18 cellular contexts compared by ENCODE assay signal in genomic region chr6:111714403-111715270, GRCh38.
DNase-seq lines count a peak whose midpoint lies in the region; ATAC-seq and TF ChIP-seq lines count a peak whose summit lies in the region.
"Had no signal": no experiment of that assay in that cellular context is flagged by ENCODE, and none has a peak within 500 bp of the region (broad histone marks: within the 10 kb centered on the region; RNA-seq: fewer than 3 reads in every experiment).

No MANE protein-coding gene starts in this region.

- no peaks in the 10 kb centered on the region for H3K79me2 ChIP-seq in mammary epithelial cell (ENCODE audit: insufficient read depth, low read length)

- WGBS in mammary epithelial cell (ENCODE audit: low coverage, missing lambda C conversion rate), result 90% methylated on average over 11 of the region's 11 CpGs

- H3K9me3 ChIP-seq in SK-N-MC (ENCODE audit: low read depth, low read length), result no peaks in the 10 kb centered on the region
- no peaks in the 10 kb centered on the region for H3K9me3 ChIP-seq in left lung
- no peaks in the 10 kb centered on the region for H3K9me3 ChIP-seq in mammary epithelial cell (replicated peaks; ENCODE audit: insufficient read depth, low read length)
- H3K9me3 ChIP-seq: A549, HAP-1, prostate gland had no signal

- DNase-seq in activated CD4-positive, alpha-beta T cell treated with anti-CD3 and anti-CD28 coated beads, Interleukin-2, amount 10 ng/mL, durations not matched to agents 24 days and 14 days, result no peak
- DNase-seq in activated CD4-positive, alpha-beta T cell treated with anti-CD3 and anti-CD28 coated beads, Interleukin-2, amount 50 U/mL, for 48 hours, result no peak
- DNase-seq in SK-N-MC (ENCODE audit: low read depth, low spot score) (no peak), nephron progenitor cell (no peak), left lung (no peak), mammary epithelial cell (no peak)
- DNase-seq in activated naive CD8-positive, alpha-beta T cell treated with anti-CD3 and anti-CD28 coated beads, Interleukin-2, amount 50 U/mL, for 24 hours, result no peak
- DNase-seq: activated gamma-delta T cell treated with Interleukin-2 at 50 U/mL for 16 hours, brain microvascular endothelial cell, DND-41, Kasumi-1, trophoblast cell had no signal

- ATAC-seq in activated naive CD8-positive, alpha-beta T cell treated with anti-CD3 and anti-CD28 coated beads, Interleukin-2, amount 50 U/mL, for 24 hours, result no peak
- ATAC-seq in left lung (no peak), HG03565 (IDR thresholded peaks at IDR 0.05; ENCODE audit: unreplicated experiment) (no peak)
- ATAC-seq: A549, esophagus mucosa had no signal

- H4K20me1 ChIP-seq in mammary epithelial cell (ENCODE audit: insufficient read depth, low read length), result no peaks in the 10 kb centered on the region

- BruUV-seq in mammary epithelial cell (replicated peaks; lab: Mats Ljungman, UMichigan), result no TSS peak

- CTCF ChIA-PET in mammary epithelial cell (lab: Charles Lee; ENCODE audit: low non-redundant PET), result no interaction called here

- TF ChIP-seq CTCF in nephron progenitor cell (IDR thresholded peaks at IDR 0.05), result no peak
- TF ChIP-seq CTCF in left lung (IDR thresholded peaks at IDR 0.05), result no peak
- TF ChIP-seq CTCF in mammary epithelial cell (conservative IDR thresholded peaks at IDR 0.05 in 1 of 2, IDR thresholded peaks at IDR 0.05 in 1 of 2; ENCODE audit: extremely low read depth in 1 of 2, insufficient read depth in 1 of 2, low read depth in 1 of 2, low read length in 2 of 2), result no peak

- H3K27me3 ChIP-seq in left lung (no peaks in the 10 kb centered on the region), mammary epithelial cell (ENCODE audit: insufficient read depth, low read length) (no peaks in the 10 kb centered on the region)
- H3K27me3 ChIP-seq: brain microvascular endothelial cell had no signal

- H3K27ac ChIP-seq in SK-N-MC, result peak overlapping the region; percentile 89; the same call in 1 of the 2 replicates
- H3K27ac ChIP-seq in left lung, result no peak overlapping the region
- H3K27ac ChIP-seq in mammary epithelial cell (ENCODE audit: insufficient read depth, low read depth, low read length), result no peak overlapping the region
- H3K27ac ChIP-seq: A549, brain microvascular endothelial cell, prostate gland had no signal

- H3K9me3 Mint-ChIP-seq in activated CD4-positive, alpha-beta T cell treated with anti-CD3 and anti-CD28 coated beads, Interleukin-2, amount 10 ng/mL, durations not matched to agents 24 days and 14 days, result no peaks in the 10 kb centered on the region
- H3K9me3 Mint-ChIP-seq in activated naive CD8-positive, alpha-beta T cell treated with anti-CD3 and anti-CD28 coated beads, Interleukin-2, amount 50 U/mL, for 24 hours, result no peaks in the 10 kb centered on the region
- H3K9me3 Mint-ChIP-seq in nephron progenitor cell, result no peaks in the 10 kb centered on the region
- H3K9me3 Mint-ChIP-seq: dendritic cell treated with granulocyte-macrophage colony-stimulating factor and Interleukin-4, amounts not matched to agents 40 ng/mL and 50 ng/mL, for 4 days had no signal

- H3K4me1 Mint-ChIP-seq in activated CD4-positive, alpha-beta T cell treated with anti-CD3 and anti-CD28 coated beads, Interleukin-2, amount 10 ng/mL, durations not matched to agents 24 days and 14 days, result peaks cover 67% of the 10 kb centered on the region
- peaks cover 93% of the 10 kb centered on the region for H3K4me1 Mint-ChIP-seq in activated naive CD8-positive, alpha-beta T cell treated with anti-CD3 and anti-CD28 coated beads, Interleukin-2, amount 50 U/mL, for 24 hours
- H3K4me1 Mint-ChIP-seq in nephron progenitor cell, result peaks cover 62% of the 10 kb centered on the region

- H3K4me2 ChIP-seq in mammary epithelial cell (ENCODE audit: insufficient read depth, low read depth, low read length), result no peak overlapping the region
- H3K4me2 ChIP-seq: A549 had no signal

- H3K36me3 ChIP-seq in SK-N-MC (ENCODE audit: insufficient read depth, low read length) (peaks cover 70% of the 10 kb centered on the region), left lung (peaks cover 0 to 16% of the 10 kb centered on the region in 2 donors), mammary epithelial cell (ENCODE audit: insufficient read depth, low read length) (peaks cover 1% of the 10 kb centered on the region)
- H3K36me3 ChIP-seq: HAP-1, prostate gland had no signal

- no peak overlapping the region for H2AFZ ChIP-seq in mammary epithelial cell (ENCODE audit: low read depth, low read length)

- H3K4me1 ChIP-seq in left lung (peaks cover 11 to 26% of the 10 kb centered on the region in 2 donors), mammary epithelial cell (ENCODE audit: insufficient read depth, low read length) (peaks cover 8% of the 10 kb centered on the region)
- H3K4me1 ChIP-seq: HAP-1, prostate gland had no signal

- H3K36me3 Mint-ChIP-seq in activated CD4-positive, alpha-beta T cell treated with anti-CD3 and anti-CD28 coated beads, Interleukin-2, amount 10 ng/mL, durations not matched to agents 24 days and 14 days (ENCODE audit: low read depth), result peaks cover 86% of the 10 kb centered on the region
- peaks cover 90% of the 10 kb centered on the region for H3K36me3 Mint-ChIP-seq in activated naive CD8-positive, alpha-beta T cell treated with anti-CD3 and anti-CD28 coated beads, Interleukin-2, amount 50 U/mL, for 24 hours (ENCODE audit: low read depth)
- peaks cover 41% of the 10 kb centered on the region for H3K36me3 Mint-ChIP-seq in nephron progenitor cell (ENCODE audit: low read depth)

- intact Hi-C loops in activated CD4-positive, alpha-beta T cell treated with anti-CD3 and anti-CD28 coated beads, Interleukin-2, amount 10 ng/mL, durations not matched to agents 24 days and 14 days (cut with micrococcal nuclease), result loop anchor here (2.0 kb wide), 2 partner anchors 36 to 50 kb away; no protein-coding TSS in a partner anchor
- intact Hi-C loops in left lung (cut with DNase I), result loop anchor here in 1 of 2 donors (5.0 kb wide), 1 partner anchor 283 kb away; no protein-coding TSS in a partner anchor
- intact Hi-C loops in mammary epithelial cell (cut with micrococcal nuclease), result no loop called here

- no peaks in the 10 kb centered on the region for H3K27me3 Mint-ChIP-seq in activated CD4-positive, alpha-beta T cell treated with anti-CD3 and anti-CD28 coated beads, Interleukin-2, amount 10 ng/mL, durations not matched to agents 24 days and 14 days
- H3K27me3 Mint-ChIP-seq in activated naive CD8-positive, alpha-beta T cell treated with anti-CD3 and anti-CD28 coated beads, Interleukin-2, amount 50 U/mL, for 24 hours, result no peaks in the 10 kb centered on the region
- no peaks in the 10 kb centered on the region for H3K27me3 Mint-ChIP-seq in nephron progenitor cell (ENCODE audit: low read depth, poor library complexity)
- H3K27me3 Mint-ChIP-seq: dendritic cell treated with granulocyte-macrophage colony-stimulating factor and Interleukin-4, amounts not matched to agents 40 ng/mL and 50 ng/mL, for 4 days had no signal

- H3K4me3 ChIP-seq in SK-N-MC (no peak overlapping the region), left lung (no peak overlapping the region), mammary epithelial cell (replicated peaks in 1 of 3; ENCODE audit: insufficient read depth in 1 of 3, low read depth in 2 of 3, low read length in 3 of 3) (no peak overlapping the region)
- H3K4me3 ChIP-seq: A549, HAP-1, prostate gland had no signal

- in situ Hi-C loops in mammary epithelial cell (cut with MboI; ENCODE audit: low sequenced_read_pairs in 2 of 2), result loop anchor here in 1 of 2 donors (5.0 kb wide), 1 partner anchor 283 kb away; no protein-coding TSS in a partner anchor

- H3K9ac ChIP-seq in SK-N-MC (ENCODE audit: insufficient read length), result no peak overlapping the region
- no peak overlapping the region for H3K9ac ChIP-seq in mammary epithelial cell (ENCODE audit: insufficient read depth, low read length)

- dilution Hi-C loops in mammary epithelial cell (cut with HindIII; ENCODE audit: low sequenced_read_pairs), result no loop called here

- H3K27ac Mint-ChIP-seq in activated CD4-positive, alpha-beta T cell treated with anti-CD3 and anti-CD28 coated beads, Interleukin-2, amount 10 ng/mL, durations not matched to agents 24 days and 14 days, result peak overlapping the region; percentile 92
- H3K27ac Mint-ChIP-seq in activated naive CD8-positive, alpha-beta T cell treated with anti-CD3 and anti-CD28 coated beads, Interleukin-2, amount 50 U/mL, for 24 hours, result peak overlapping the region; percentile 94
- H3K27ac Mint-ChIP-seq in nephron progenitor cell, result peak overlapping the region; percentile 73
- H3K27ac Mint-ChIP-seq: dendritic cell treated with granulocyte-macrophage colony-stimulating factor and Interleukin-4, amounts not matched to agents 40 ng/mL and 50 ng/mL, for 4 days had no signal

- H3K4me3 Mint-ChIP-seq in activated CD4-positive, alpha-beta T cell treated with anti-CD3 and anti-CD28 coated beads, Interleukin-2, amount 10 ng/mL, durations not matched to agents 24 days and 14 days, result peak overlapping the region; percentile 67
- H3K4me3 Mint-ChIP-seq in activated naive CD8-positive, alpha-beta T cell treated with anti-CD3 and anti-CD28 coated beads, Interleukin-2, amount 50 U/mL, for 24 hours, result peak overlapping the region; percentile 57
- no peak overlapping the region for H3K4me3 Mint-ChIP-seq in nephron progenitor cell
- H3K4me3 Mint-ChIP-seq: dendritic cell treated with granulocyte-macrophage colony-stimulating factor and Interleukin-4, amounts not matched to agents 40 ng/mL and 50 ng/mL, for 4 days had no signal
